9 cellular contexts compared by ENCODE assay signal in genomic region chr11:112588252-112588668, GRCh38.
DNase-seq lines count a peak whose midpoint lies in the region; ATAC-seq and TF ChIP-seq lines count a peak whose summit lies in the region.
"Had no signal": no experiment of that assay in that cellular context is flagged by ENCODE, and none has a peak within 500 bp of the region (broad histone marks: within the 10 kb centered on the region; RNA-seq: fewer than 3 reads in every experiment).

No MANE protein-coding gene starts in this region.

- intact Hi-C loops in activated CD8-positive, alpha-beta T cell treated with anti-CD3 and anti-CD28 coated beads for 36 hours (cut with micrococcal nuclease), result loop anchor here (2.0 kb wide), 1 partner anchor 701 kb away; no protein-coding TSS in a partner anchor
- intact Hi-C loops in mucosa of descending colon (cut with DNase I, micrococcal nuclease), result loop anchor here (5.0 kb wide), 1 partner anchor 699 kb away; no protein-coding TSS in a partner anchor

- peaks cover 3% of the 10 kb centered on the region for H3K4me1 Mint-ChIP-seq in activated CD8-positive, alpha-beta T cell treated with anti-CD3 and anti-CD28 coated beads for 36 hours (ENCODE audit: low read depth)

- POLR2A ChIA-PET in activated CD8-positive, alpha-beta T cell treated with anti-CD3 and anti-CD28 coated beads for 36 hours (lab: Charles Lee), result interaction anchor here (0.7 to 0.9 kb wide), 2 partner anchors 11 to 754 kb away, joined by 3 read pairs; no protein-coding TSS in a partner anchor

- CTCF ChIA-PET in activated CD8-positive, alpha-beta T cell treated with anti-CD3 and anti-CD28 coated beads for 36 hours (lab: Charles Lee), result interaction anchor here (0.6 to 7.1 kb wide), 46 partner anchors 9 to 710 kb away, joined by 3 to 82 read pairs (median 3); no protein-coding TSS in a partner anchor

- H3K27me3 ChIP-seq in HL-60 (ENCODE audit: insufficient read depth, poor library complexity, severe bottlenecking), result no peaks in the 10 kb centered on the region
- H3K27me3 ChIP-seq: BLaER1 treated with 17β-estradiol and CSF1 and Interleukin-3, amounts not matched to agents 10 nM and 100 nM had no signal

- H3K4me3 ChIP-seq in HL-60 (replicated peaks; ENCODE audit: insufficient read depth, low read length) (no peak overlapping the region), mucosa of descending colon (no peak overlapping the region)
- H3K4me3 ChIP-seq: BLaER1 treated with 17β-estradiol and CSF1 and Interleukin-3, amounts not matched to agents 10 nM and 100 nM had no signal

- no peaks in the 10 kb centered on the region for H3K36me3 ChIP-seq in mucosa of descending colon (ENCODE audit: low read depth)
- H3K36me3 ChIP-seq: BLaER1 treated with 17β-estradiol and CSF1 and Interleukin-3, amounts not matched to agents 10 nM and 100 nM had no signal

- H3K4me1 ChIP-seq in mucosa of descending colon (ENCODE audit: low read depth), result no peaks in the 10 kb centered on the region

- no peaks in the 10 kb centered on the region for H3K36me3 Mint-ChIP-seq in activated CD8-positive, alpha-beta T cell treated with anti-CD3 and anti-CD28 coated beads for 36 hours (ENCODE audit: low read depth)

- H3K27me3 Mint-ChIP-seq in activated CD8-positive, alpha-beta T cell treated with anti-CD3 and anti-CD28 coated beads for 36 hours, result peaks cover 6% of the 10 kb centered on the region

- H3K27ac ChIP-seq in HL-60 (replicated peaks) (no peak overlapping the region), substantia nigra (ENCODE audit: low read depth, low read length, poor library complexity, severe bottlenecking) (peak overlapping the region; percentile 40)
- H3K27ac ChIP-seq: BLaER1 treated with 17β-estradiol and CSF1 and Interleukin-3, amounts not matched to agents 10 nM and 100 nM had no signal

- peak; percentile 10 to 31 for DNase-seq in activated CD4-positive, alpha-beta T cell treated with anti-CD3 and anti-CD28 coated beads for 24 hours (ENCODE audit: low read depth in 2 of 2)
- DNase-seq in activated CD4-positive, alpha-beta T cell treated with anti-CD3 and anti-CD28 coated beads for 1 hour, result no peak
- DNase-seq in HL-60 (ENCODE audit: low read depth in 1 of 2, low spot score in 1 of 2) (peak in 1 of 2 experiments; percentile 60), NCI-H526 treated with DMSO at 0.1 percent for 48 hours (lab: John Stamatoyannopoulos, UW) (peak; percentile 97), epidermal melanocyte (ENCODE audit: insufficient read length, low spot score) (peak; percentile 61), mucosa of descending colon (peak; percentile 24 to 68 (median 49)), substantia nigra (lab: John Stamatoyannopoulos, UW) (peak in 38 of 49 donors; percentile 11 to 83 (median 41))
- DNase-seq in activated CD8-positive, alpha-beta T cell treated with anti-CD3 and anti-CD28 coated beads for 36 hours, result peak; percentile 68

- no peak overlapping the region for H3K4me3 Mint-ChIP-seq in activated CD8-positive, alpha-beta T cell treated with anti-CD3 and anti-CD28 coated beads for 36 hours

- no peak overlapping the region for H3K27ac Mint-ChIP-seq in activated CD8-positive, alpha-beta T cell treated with anti-CD3 and anti-CD28 coated beads for 36 hours

- no peaks in the 10 kb centered on the region for H3K9me3 Mint-ChIP-seq in activated CD8-positive, alpha-beta T cell treated with anti-CD3 and anti-CD28 coated beads for 36 hours

- peak; percentile 16 for TF ChIP-seq CTCF in HL-60 (IDR thresholded peaks at IDR 0.05; ENCODE audit: insufficient read depth, low read length)
- TF ChIP-seq CTCF in activated CD8-positive, alpha-beta T cell treated with anti-CD3 and anti-CD28 coated beads for 36 hours (IDR thresholded peaks at IDR 0.05), result peak; percentile 81
- TF ChIP-seq CTCF in mucosa of descending colon (IDR thresholded peaks at IDR 0.05), result no peak

- ATAC-seq in activated CD8-positive, alpha-beta T cell treated with anti-CD3 and anti-CD28 coated beads for 36 hours, result peak; percentile 91
- ATAC-seq in mucosa of descending colon, result peak; percentile 76

- H3K9me3 ChIP-seq in mucosa of descending colon, result no peaks in the 10 kb centered on the region
- H3K9me3 ChIP-seq: BLaER1 treated with 17β-estradiol and CSF1 and Interleukin-3, amounts not matched to agents 10 nM and 100 nM had no signal
